Comparison of ENCODE assay signal across 31 cellular contexts in genomic region chr6:21098744-21099143, GRCh38.
DNase-seq lines count a peak whose midpoint lies in the region; ATAC-seq and TF ChIP-seq lines count a peak whose summit lies in the region.
"Had no signal": no experiment of that assay in that cellular context is flagged by ENCODE, and none has a peak within 500 bp of the region (broad histone marks: within the 10 kb centered on the region; RNA-seq: fewer than 3 reads in every experiment).

No MANE protein-coding gene starts in this region.

- H3K4me3 ChIP-seq in mesendoderm (ENCODE audit: low read length) (no peak overlapping the region), left ventricle myocardium inferior (no peak overlapping the region), lower lobe of right lung (no peak overlapping the region)
- H3K4me3 ChIP-seq: A549, GM12878, heart right ventricle, pancreas, SJCRH30, testis, vagina had no signal

- H3K9me3 ChIP-seq in H9 (ENCODE audit: control insufficient read depth, low read depth, low read length): no peaks in the 10 kb centered on the region
- H3K9me3 ChIP-seq in left ventricle myocardium inferior (replicated peaks): no peaks in the 10 kb centered on the region
- H3K9me3 ChIP-seq in lower lobe of right lung: no peaks in the 10 kb centered on the region
- H3K9me3 ChIP-seq: A549, heart right ventricle, pancreas, SJCRH30, testis, vagina had no signal

- no peak overlapping the region for H4K5ac ChIP-seq in H9 (ENCODE audit: insufficient read length, low read depth, low read length)
- H4K5ac ChIP-seq in mesendoderm (ENCODE audit: low read length): no peak overlapping the region

- H3K27me3 Mint-ChIP-seq in H9 (ENCODE audit: low read depth): no peaks in the 10 kb centered on the region
- H3K27me3 Mint-ChIP-seq: activated CD4-positive, alpha-beta memory T cell treated with anti-CD3 and anti-CD28 coated beads, Interleukin-2, amount 10 ng/mL, durations not matched to agents 7 days and 5 days; activated naive CD8-positive, alpha-beta T cell treated with anti-CD3 and anti-CD28 coated beads, Interleukin-2, amount 10 ng/mL, durations not matched to agents 7 days and 5 days; B cell; T-cell had no signal

- no peak overlapping the region for H3K4ac ChIP-seq in H9 (ENCODE audit: low read depth, low read length)
- H3K4ac ChIP-seq in mesendoderm (ENCODE audit: low read depth, low read length): no peak overlapping the region

- no peak overlapping the region for H3T11ph ChIP-seq in H9 (ENCODE audit: low read length)

- H3K27ac ChIP-seq in H9 (ENCODE audit: insufficient read length, low read depth, low read length): no peak overlapping the region
- H3K27ac ChIP-seq in mesendoderm (ENCODE audit: low read depth, low read length): peak overlapping the region; percentile 0
- H3K27ac ChIP-seq in left ventricle myocardium inferior (replicated peaks): no peak overlapping the region
- no peak overlapping the region for H3K27ac ChIP-seq in lower lobe of right lung
- H3K27ac ChIP-seq: A549, epithelial cell of prostate, heart right ventricle, pancreas, SJCRH30, testis, vagina had no signal

- no peaks in the 10 kb centered on the region for H3K36me3 ChIP-seq in mesendoderm (ENCODE audit: control insufficient read depth, insufficient read depth, low read length)
- no peaks in the 10 kb centered on the region for H3K36me3 ChIP-seq in left ventricle myocardium inferior
- H3K36me3 ChIP-seq in lower lobe of right lung: no peaks in the 10 kb centered on the region
- H3K36me3 ChIP-seq: heart right ventricle, pancreas, SJCRH30, vagina had no signal

- H3K23me2 ChIP-seq in H9 (ENCODE audit: insufficient read length, low read depth, low read length, poor library complexity, severe bottlenecking): no peaks in the 10 kb centered on the region

- no peak overlapping the region for H3K4me3 Mint-ChIP-seq in H9
- H3K4me3 Mint-ChIP-seq: activated CD4-positive, alpha-beta memory T cell treated with anti-CD3 and anti-CD28 coated beads, Interleukin-2, amount 10 ng/mL, durations not matched to agents 7 days and 5 days; activated naive CD8-positive, alpha-beta T cell treated with anti-CD3 and anti-CD28 coated beads, Interleukin-2, amount 10 ng/mL, durations not matched to agents 7 days and 5 days; natural killer cell; T-cell had no signal

- no peak overlapping the region for H3K56ac ChIP-seq in H9 (ENCODE audit: insufficient read length, low read depth, low read length)
- H3K56ac ChIP-seq in mesendoderm (ENCODE audit: low read length): peak overlapping the region; percentile 68

- H3K9ac ChIP-seq in H9 (ENCODE audit: extremely low read depth, insufficient read length, low read length): no peak overlapping the region
- H3K9ac ChIP-seq in mesendoderm (ENCODE audit: low read length): peak overlapping the region; percentile 22

- DNase-seq in NCI-H1417 (lab: John Stamatoyannopoulos, UW) (peak in 2 of 3 experiments; percentile 10 to 72), NCI-H1417 treated with DMSO at 0.1 percent for 48 hours (lab: John Stamatoyannopoulos, UW) (no peak), H9 (no peak), NCI-H748 (lab: John Stamatoyannopoulos, UW; ENCODE audit: unreplicated experiment) (peak; percentile 79), mesendoderm (peak; percentile 37), left ventricle myocardium inferior (no peak), lower lobe of right lung (no peak), cerebellar cortex (ENCODE audit: low spot score) (no peak)
- DNase-seq: activated CD4-positive, alpha-beta memory T cell treated with anti-CD3 and anti-CD28 coated beads, Interleukin-2, amount 10 ng/mL, durations not matched to agents 7 days and 5 days; activated effector memory CD4-positive, alpha-beta T cell treated with Interleukin-2 at 50 U/mL for 16 hours; activated naive CD8-positive, alpha-beta T cell treated with anti-CD3 and anti-CD28 coated beads, Interleukin-2, amount 10 ng/mL, durations not matched to agents 7 days and 5 days; cerebellar nuclear complex; heart right ventricle; left ventricle myocardium superior; midbrain; MV-4-11; natural killer cell; NCI-H2227 treated with DMSO at 0.1 percent for 48 hours; pancreas; right cardiac atrium; SJCRH30; stimulated activated CD4-positive, alpha-beta T cell treated with anti-CD3 and anti-CD28 coated beads, Interleukin-4, amount 100 ng/mL, for 24 hours; stimulated activated naive CD4-positive, alpha-beta T cell treated with Interleukin-2 at 50 U/mL for 16 hours; T-cell; testis had no signal

- H3K36me3 Mint-ChIP-seq in H9 (ENCODE audit: insufficient read depth in 1 of 3, low read depth in 3 of 3): no peaks in the 10 kb centered on the region
- H3K36me3 Mint-ChIP-seq: natural killer cell had no signal

- H3K27ac Mint-ChIP-seq in H9: peak overlapping the region in 2 of 3 experiments; percentile 31 to 69; a peak in 4 of 7 replicates
- H3K27ac Mint-ChIP-seq: activated CD4-positive, alpha-beta memory T cell treated with anti-CD3 and anti-CD28 coated beads, Interleukin-2, amount 10 ng/mL, durations not matched to agents 7 days and 5 days; activated naive CD8-positive, alpha-beta T cell treated with anti-CD3 and anti-CD28 coated beads, Interleukin-2, amount 10 ng/mL, durations not matched to agents 7 days and 5 days; B cell; natural killer cell; T-cell had no signal

- no peak overlapping the region for H2BK120ac ChIP-seq in H9 (ENCODE audit: low read depth, low read length, poor library complexity, severe bottlenecking)
- H2BK120ac ChIP-seq in mesendoderm (ENCODE audit: low read depth, low read length): peak overlapping the region; percentile 45

- TF ChIP-seq CTCF in H9 (conservative IDR thresholded peaks at IDR 0.05) (no peak), left ventricle myocardium inferior (IDR thresholded peaks at IDR 0.05; ENCODE audit: borderline replicate concordance) (no peak), lower lobe of right lung (IDR thresholded peaks at IDR 0.05) (no peak)

- ATAC-seq in lower lobe of right lung: no peak
- ATAC-seq: A549; activated CD4-positive, CD25-positive, alpha-beta regulatory T cell treated with anti-CD3 and anti-CD28 coated beads, Interleukin-2, amount 50 U/mL, for 24 hours; GM12878; heart right ventricle; left ventricle myocardium superior; natural killer cell; pancreas; right cardiac atrium; T-cell had no signal

- intact Hi-C loops in left ventricle myocardium inferior (cut with micrococcal nuclease) (no loop called here), lower lobe of right lung (cut with DNase I) (no loop called here)

- H3K4me1 ChIP-seq in H9 (ENCODE audit: insufficient read depth, low read length) (peaks cover 11% of the 10 kb centered on the region; the same call in 1 of the 2 replicates), mesendoderm (ENCODE audit: control insufficient read depth, low read depth, low read length) (peaks cover 28% of the 10 kb centered on the region), left ventricle myocardium inferior (peaks cover 19% of the 10 kb centered on the region), lower lobe of right lung (no peaks in the 10 kb centered on the region)
- H3K4me1 ChIP-seq: testis, vagina had no signal

- no CpG with 5 or more reads among the region's 1 CpG for WGBS in H9 (ENCODE audit: extremely low coverage, insufficient read length, low lambda C conversion rate)
- WGBS in mesendoderm (ENCODE audit: extremely low coverage, insufficient coverage, low lambda C conversion rate): no CpG with 5 or more reads among the region's 1 CpG

- no peak overlapping the region for H2BK20ac ChIP-seq in H9 (ENCODE audit: low read depth, low read length, poor library complexity, severe bottlenecking)

- H3K27me3 ChIP-seq in H9 (ENCODE audit: insufficient read depth, low read length) (no peaks in the 10 kb centered on the region), mesendoderm (ENCODE audit: insufficient read depth, low read length, poor library complexity) (no peaks in the 10 kb centered on the region), left ventricle myocardium inferior (ENCODE audit: low read depth) (no peaks in the 10 kb centered on the region), lower lobe of right lung (ENCODE audit: low read depth) (no peaks in the 10 kb centered on the region)
- H3K27me3 ChIP-seq: heart right ventricle, pancreas, SJCRH30, testis, vagina had no signal

- no peak overlapping the region for H2AFZ ChIP-seq in H9 (ENCODE audit: low read length)

- no peak overlapping the region for H2BK12ac ChIP-seq in H9 (ENCODE audit: insufficient read length, low read depth, low read length)

- H3K14ac ChIP-seq in H9 (ENCODE audit: insufficient read depth, low read length): no peak overlapping the region

- H2BK5ac ChIP-seq in H9 (ENCODE audit: insufficient read length, low read length) (no peak overlapping the region), mesendoderm (ENCODE audit: low read length) (peak overlapping the region; percentile 66)

- H2AK5ac ChIP-seq in H9 (ENCODE audit: insufficient read length, low read length): no peak overlapping the region
- H2AK5ac ChIP-seq in mesendoderm (ENCODE audit: low read length): no peak overlapping the region

- H3K79me2 ChIP-seq in H9 (ENCODE audit: insufficient read depth, low read length) (no peaks in the 10 kb centered on the region), mesendoderm (ENCODE audit: control insufficient read depth, insufficient read depth, low read length) (no peaks in the 10 kb centered on the region)

- H4K8ac ChIP-seq in H9 (replicated peaks; ENCODE audit: insufficient read length, low read depth, low read length): no peak overlapping the region
- no peak overlapping the region for H4K8ac ChIP-seq in mesendoderm (ENCODE audit: low read depth, low read length)

- no peak overlapping the region for H3K23ac ChIP-seq in H9 (ENCODE audit: insufficient read length, low read depth, low read length)
- no peak overlapping the region for H3K23ac ChIP-seq in mesendoderm (ENCODE audit: low read length)

- no peaks in the 10 kb centered on the region for H4K20me1 ChIP-seq in H9 (ENCODE audit: control insufficient read depth, insufficient read depth, insufficient read length)

- H3K9me3 Mint-ChIP-seq in H9: no peaks in the 10 kb centered on the region
- H3K9me3 Mint-ChIP-seq: activated CD4-positive, alpha-beta memory T cell treated with anti-CD3 and anti-CD28 coated beads, Interleukin-2, amount 10 ng/mL, durations not matched to agents 7 days and 5 days; activated naive CD8-positive, alpha-beta T cell treated with anti-CD3 and anti-CD28 coated beads, Interleukin-2, amount 10 ng/mL, durations not matched to agents 7 days and 5 days; natural killer cell; T-cell had no signal

- H3K79me1 ChIP-seq in H9 (ENCODE audit: insufficient read depth, low read depth, low read length, poor library complexity, severe bottlenecking): no peaks in the 10 kb centered on the region
- H3K79me1 ChIP-seq in mesendoderm (ENCODE audit: low read length): no peaks in the 10 kb centered on the region

- H4K91ac ChIP-seq in H9 (ENCODE audit: insufficient read length, low read depth, low read length): no peak overlapping the region

- H2BK15ac ChIP-seq in H9 (ENCODE audit: low read depth, low read length) (no peak overlapping the region), mesendoderm (replicated peaks; ENCODE audit: low read depth) (peak overlapping the region; percentile 100)

- H3K4me2 ChIP-seq in H9 (ENCODE audit: insufficient read depth, insufficient read length, low read length) (no peak overlapping the region), mesendoderm (ENCODE audit: low read length) (no peak overlapping the region)
- H3K4me2 ChIP-seq: A549 had no signal

- H3K4me1 Mint-ChIP-seq in H9: peaks cover 34 to 37% of the 10 kb centered on the region in 2 experiments

- H3K18ac ChIP-seq in H9 (ENCODE audit: insufficient read length, low read depth, low read length) (no peak overlapping the region), mesendoderm (ENCODE audit: low read length) (peak overlapping the region; percentile 98)

Comparison
In these comparisons a context has a peak if more than half of its experiments do, and no peak if none do; other contexts are left out.
1. DNase-seq: peak in NCI-H1417 (2 of 3), NCI-H748 (single experiment) and mesendoderm (single experiment); none in NCI-H1417 treated with DMSO at 0.1 percent for 48 hours (single experiment), H9 (single experiment), left ventricle myocardium inferior (single experiment), lower lobe of right lung (single experiment) and cerebellar cortex (single experiment).